In the genomic region with DNA sequence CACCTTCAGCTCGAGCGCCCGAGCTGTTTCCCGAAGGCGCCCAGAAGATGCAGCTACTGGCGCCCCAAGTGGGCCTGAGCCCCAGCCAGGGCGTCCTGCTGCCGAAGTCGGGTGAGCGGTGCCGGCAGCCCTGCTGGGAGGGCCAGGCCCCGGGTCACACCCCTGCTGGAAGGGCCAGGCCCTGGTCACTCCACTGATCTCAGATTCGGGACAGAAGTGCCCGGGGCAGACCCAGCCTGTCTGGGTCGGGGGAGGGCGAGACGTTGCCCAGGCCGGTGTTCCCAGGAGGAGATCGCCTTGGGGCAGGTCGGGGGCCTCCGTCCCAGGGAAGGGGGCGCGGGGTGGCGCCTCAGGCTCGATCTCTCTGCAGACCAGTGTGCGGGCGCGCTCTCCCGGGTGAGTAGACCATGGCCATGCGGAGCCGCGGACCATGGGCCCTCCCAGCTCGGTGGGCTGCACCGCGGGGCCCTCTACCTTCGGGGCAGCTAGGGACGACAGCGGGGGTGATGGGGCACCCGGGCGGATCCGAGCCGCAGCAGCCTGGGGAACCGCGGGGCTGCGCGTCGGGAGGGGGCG, we compare ENCODE assay signal across 18 cellular contexts. TPM values are rescaled to one million over a fixed set of nuclear protein-coding genes. Genes with fewer than 3 reads are reported as not detected.
DNase-seq lines count a peak whose midpoint lies in the region; ATAC-seq and TF ChIP-seq lines count a peak whose summit lies in the region.
"Had no signal": no experiment of that assay in that cellular context is flagged by ENCODE, and none has a peak within 500 bp of the region (broad histone marks: within the 10 kb centered on the region; RNA-seq: fewer than 3 reads in every experiment).

No MANE protein-coding gene starts in this region.

- H3K27ac ChIP-seq in coronary artery (no peak overlapping the region), thymus (ENCODE audit: low read depth) (no peak overlapping the region)
- H3K27ac ChIP-seq: esophagus squamous epithelium, VCaP had no signal

- no peak for DNase-seq in Right ventricle myocardium superior
- no peak for DNase-seq in cardiac septum (ENCODE audit: low spot score)
- DNase-seq in coronary artery (ENCODE audit: low spot score) = no peak
- DNase-seq in left lobe of liver (ENCODE audit: low spot score) = no peak
- DNase-seq in globus pallidus (ENCODE audit: low spot score) = no peak
- DNase-seq in GM13976 (ENCODE audit: low spot score) = no peak
- DNase-seq: activated naive CD4-positive, alpha-beta T cell; CD4-positive, alpha-beta memory T cell; dermis blood vessel endothelial cell; DMS79 treated with DMSO at 0.1 percent for 48 hours; esophagus squamous epithelium; NCI-H1092; NCI-H2171 had no signal

- TF ChIP-seq CTCF in coronary artery (IDR thresholded peaks at IDR 0.05) (no peak), GM13976 (IDR thresholded peaks at IDR 0.05; ENCODE audit: borderline replicate concordance, control extremely low read depth, extremely low read depth, insufficient read depth, missing control alignments) (no peak)

- H3K36me3 ChIP-seq in thymus (ENCODE audit: control insufficient read depth, insufficient read depth) = no peaks in the 10 kb centered on the region
- H3K36me3 ChIP-seq: esophagus squamous epithelium had no signal

- H3K27me3 ChIP-seq in thymus (ENCODE audit: control insufficient read depth, insufficient read depth) = peaks cover 41% of the 10 kb centered on the region

- peaks cover 2% of the 10 kb centered on the region for H3K4me1 ChIP-seq in thymus (ENCODE audit: control insufficient read depth, insufficient read depth, low read length)

- WGBS in thymus = 8% methylated on average over 48 of the region's 48 CpGs

- peak overlapping the region; percentile 22 for H3K4me3 ChIP-seq in coronary artery
- peak overlapping the region; percentile 41 for H3K4me3 ChIP-seq in thymus (ENCODE audit: low read length)

- ATAC-seq in Right ventricle myocardium superior (ENCODE audit: poor library complexity) = peak; percentile 5
- ATAC-seq in left lobe of liver = peak; percentile 18
- ATAC-seq in HG03457 (IDR thresholded peaks at IDR 0.05; ENCODE audit: unreplicated experiment) = no peak

- no peaks in the 10 kb centered on the region for H3K9me3 ChIP-seq in thymus (ENCODE audit: control insufficient read depth)
- H3K9me3 ChIP-seq: esophagus squamous epithelium had no signal

- in situ Hi-C loops in GM13976 (cut with MboI; ENCODE audit: low sequenced_read_pairs, unreplicated experiment) = no loop called here

- intact Hi-C loops in Right ventricle myocardium superior (cut with DNase I) (no loop called here), cardiac septum (cut with DNase I) (no loop called here)

RNA-seq across cellular contexts. Expression of a gene that starts 2.3 kb away (rescaled TPM):
- 9.7 TPM for total RNA-seq in Right ventricle myocardium superior
- 5.9 TPM for total RNA-seq in cardiac septum
- not detected for total RNA-seq in left lobe of liver
- polyA plus RNA-seq in thymus = 5.0 TPM
- total RNA-seq: dermis blood vessel endothelial cell, RPMI7951 had no signal
- polyA plus RNA-seq: CD4-positive, alpha-beta memory T cell had no signal

RNA-seq across cellular contexts. Expression of a gene that starts 7.1 kb away (rescaled TPM):
- total RNA-seq in Right ventricle myocardium superior (19.4 TPM), cardiac septum (26.0 TPM), left lobe of liver (27.3 TPM)
- polyA plus RNA-seq in thymus = 431 TPM

RNA-seq across cellular contexts. Expression of a gene that starts 7.8 kb away (rescaled TPM):
- total RNA-seq in Right ventricle myocardium superior = 6,152 TPM
- total RNA-seq in cardiac septum = 1,323 TPM
- 5.2 TPM for total RNA-seq in left lobe of liver
- polyA plus RNA-seq in thymus = 137 TPM

RNA-seq across cellular contexts. Expression of a gene that starts 11.3 kb away (rescaled TPM):
- total RNA-seq in Right ventricle myocardium superior (2.7 TPM), cardiac septum (12.9 TPM), left lobe of liver (not detected)
- polyA plus RNA-seq in thymus = 44.6 TPM
- total RNA-seq: dermis blood vessel endothelial cell had no signal

RNA-seq across cellular contexts. Expression of a gene that starts 33.0 kb away (rescaled TPM):
- total RNA-seq in Right ventricle myocardium superior (2.1 TPM), cardiac septum (20.7 TPM), left lobe of liver (30.3 TPM)
- 14.4 TPM for polyA plus RNA-seq in thymus
- total RNA-seq: dermis blood vessel endothelial cell, esophagus squamous epithelium, RPMI7951, urinary bladder had no signal
- polyA plus RNA-seq: CD4-positive, alpha-beta memory T cell had no signal

Comparison
In these comparisons a context has a peak if more than half of its experiments do, and no peak if none do; other contexts are left out.
1. RNA of a gene that starts 7.8 kb away (total RNA-seq): 6,152 TPM in Right ventricle myocardium superior (single experiment) and 1,323 TPM in cardiac septum (single experiment); 5.2 TPM in left lobe of liver (single experiment); every median in the first group is over 100 times any median in the second.